Comparison of ENCODE assay signal across 18 cellular contexts in genomic region chr1:56501888-56502287, GRCh38.
"Had no signal": no experiment of that assay in that cellular context is flagged by ENCODE, and none has a peak within 500 bp of the region (broad histone marks: within the 10 kb centered on the region; RNA-seq: fewer than 3 reads in every experiment).

No MANE protein-coding gene starts in this region.

- H3K36me3 ChIP-seq: colonic mucosa had no signal

- DNase-seq: activated CD4-positive, alpha-beta T cell treated with anti-CD3 and anti-CD28 coated beads for 4 hours; activated CD8-positive, alpha-beta T cell treated with anti-CD3 and anti-CD28 coated beads for 36 hours; activated gamma-delta T cell; activated T-cell treated with anti-CD3 and anti-CD28 coated beads, Interleukin-2, amount 50 U/mL, for 72 hours; amniotic stem cell; caudate nucleus; colonic mucosa; lower lobe of right lung; stimulated activated CD4-positive, alpha-beta T cell treated with anti-CD3 and anti-CD28 coated beads, Interleukin-4, amount 100 ng/mL, for 24 hours; stimulated activated naive CD4-positive, alpha-beta T cell; substantia nigra; T-helper 17 cell; transverse colon had no signal

- ATAC-seq: activated CD8-positive, alpha-beta T cell treated with anti-CD3 and anti-CD28 coated beads for 36 hours; activated naive CD4-positive, alpha-beta T cell treated with anti-CD3 and anti-CD28 coated beads, Interleukin-2, amount 50 U/mL, for 72 hours; activated T-cell treated with anti-CD3 and anti-CD28 coated beads, Interleukin-2, amount 50 U/mL, for 72 hours; lower lobe of right lung; T-helper 17 cell had no signal

- H3K9me3 ChIP-seq: colonic mucosa, lower lobe of right lung, transverse colon had no signal

- H3K27me3 ChIP-seq: colonic mucosa, hepatocyte, neural progenitor cell, transverse colon had no signal

- H3K4me3 ChIP-seq: colonic mucosa, hepatocyte, lower lobe of right lung, neural progenitor cell, skin epidermis, transverse colon had no signal

- H3K27ac ChIP-seq: colonic mucosa, hepatocyte, lower lobe of right lung, neural progenitor cell, parathyroid adenoma, skin epidermis, transverse colon had no signal
